ENCODE assay signal across 8 cellular contexts in genomic region chr1:94792876-94793605, GRCh38. TPM values are rescaled to one million over a fixed set of nuclear protein-coding genes. Genes with fewer than 3 reads are reported as not detected.
A peak's percentile ranks its signal among the peaks of the same experiment; 100 is the strongest.
DNase-seq lines count a peak whose midpoint lies in the region; ATAC-seq and TF ChIP-seq lines count a peak whose summit lies in the region.

No MANE protein-coding gene starts in this region.

- TF ChIP-seq RAD21 in SK-N-SH (IDR thresholded peaks at IDR 0.05; ENCODE audit: low read length) = no peak

- no peak for TF ChIP-seq CTCF in HEK293 (tag by site-specific recombination; IDR thresholded peaks at IDR 0.05)
- TF ChIP-seq CTCF in SK-N-SH (IDR thresholded peaks at IDR 0.05) = no peak

- no peak overlapping the region for H3K4me3 Mint-ChIP-seq in activated naive CD4-positive, alpha-beta T cell treated with anti-CD3 and anti-CD28 coated beads, Interleukin-2, amount 10 ng/mL, durations not matched to agents 7 days and 5 days

- peaks cover 15% of the 10 kb centered on the region for H3F3A ChIP-seq in SK-N-SH (replicated peaks; ENCODE audit: insufficient read depth)

- peaks cover 8% of the 10 kb centered on the region for H3K4me1 Mint-ChIP-seq in activated naive CD4-positive, alpha-beta T cell treated with anti-CD3 and anti-CD28 coated beads, Interleukin-2, amount 10 ng/mL, durations not matched to agents 7 days and 5 days

- H3K27me3 ChIP-seq in BLaER1 = no peaks in the 10 kb centered on the region
- no peaks in the 10 kb centered on the region for H3K27me3 ChIP-seq in SK-N-SH (ENCODE audit: insufficient read depth)

- CTCF ChIA-PET in HEK293 (lab: Yijun Ruan, JAX) (interaction anchor here (0.6 kb wide), 1 partner anchor 339 kb away, joined by 3 read pairs; no protein-coding TSS in a partner anchor), SK-N-SH (lab: Yijun Ruan, JAX) (no interaction called here)
- CTCF ChIA-PET in activated naive CD4-positive, alpha-beta T cell treated with anti-CD3 and anti-CD28 coated beads, Interleukin-2, amount 10 ng/mL, durations not matched to agents 7 days and 5 days (lab: Charles Lee) = no interaction called here

- H3K9me3 ChIP-seq in BLaER1 (peaks cover 5% of the 10 kb centered on the region; the same call in 1 of the 2 replicates), HEK293 (ENCODE audit: control insufficient read depth, insufficient read depth, low read depth, low read length) (no peaks in the 10 kb centered on the region), SK-N-SH (no peaks in the 10 kb centered on the region)

- H3K4me1 ChIP-seq in BLaER1 (peaks cover 57% of the 10 kb centered on the region), HEK293 (ENCODE audit: control insufficient read depth, insufficient read depth, low read length) (no peaks in the 10 kb centered on the region), SK-N-SH (ENCODE audit: control insufficient read depth in 1 of 2, insufficient read depth in 2 of 2, low read depth in 1 of 2, low read length in 1 of 2) (peaks cover 0 to 4% of the 10 kb centered on the region in 2 experiments; a peak in 3 of 4 replicates)

- 59% methylated on average over 5 of the region's 5 CpGs for WGBS in SK-N-SH (ENCODE audit: low lambda C conversion rate)

- no peak for ATAC-seq in stimulated activated naive CD8-positive, alpha-beta T cell treated with anti-CD3 and anti-CD28 coated beads, Interleukin-15, Interleukin-2, amounts not matched to agents 100 U/mL and 50 U/mL, for 24 hours

- H3K9me3 Mint-ChIP-seq in activated naive CD4-positive, alpha-beta T cell treated with anti-CD3 and anti-CD28 coated beads, Interleukin-2, amount 10 ng/mL, durations not matched to agents 7 days and 5 days = peaks cover 4% of the 10 kb centered on the region

- POLR2A ChIA-PET in HEK293 (lab: Yijun Ruan, JAX) = no interaction called here
- POLR2A ChIA-PET in SK-N-SH (lab: Yijun Ruan, JAX) = no interaction called here

- H3K27ac ChIP-seq in BLaER1 (no peak overlapping the region), HEK293 (ENCODE audit: extremely low read depth, low read depth, low read length) (no peak overlapping the region), SK-N-SH (ENCODE audit: low read depth in 2 of 2, low read length in 1 of 2) (peak overlapping the region; percentile 60 to 63)

- H3K4me3 ChIP-seq in BLaER1 = no peak overlapping the region
- H3K4me3 ChIP-seq in HEK293 (ENCODE audit: low read depth, low read length) = no peak overlapping the region
- H3K4me3 ChIP-seq in SK-N-SH (ENCODE audit: low read depth in 2 of 2, low read length in 1 of 2) = no peak overlapping the region

- no peaks in the 10 kb centered on the region for H3K27me3 Mint-ChIP-seq in activated naive CD4-positive, alpha-beta T cell treated with anti-CD3 and anti-CD28 coated beads, Interleukin-2, amount 10 ng/mL, durations not matched to agents 7 days and 5 days

- no peak overlapping the region for H3K27ac Mint-ChIP-seq in activated naive CD4-positive, alpha-beta T cell treated with anti-CD3 and anti-CD28 coated beads, Interleukin-2, amount 10 ng/mL, durations not matched to agents 7 days and 5 days

- H3K4me2 ChIP-seq in BLaER1 (peak overlapping the region; percentile 41), SK-N-SH (peak overlapping the region; percentile 24)

- no peaks in the 10 kb centered on the region for H3K9me2 ChIP-seq in SK-N-SH

- H2AFZ ChIP-seq in SK-N-SH (ENCODE audit: low read depth) = no peak overlapping the region

- H3K36me3 ChIP-seq in BLaER1 = no peaks in the 10 kb centered on the region
- no peaks in the 10 kb centered on the region for H3K36me3 ChIP-seq in HEK293 (ENCODE audit: control insufficient read depth in 2 of 2, insufficient read depth in 1 of 2, low read length in 2 of 2)
- no peaks in the 10 kb centered on the region for H3K36me3 ChIP-seq in SK-N-SH (replicated peaks in 1 of 2; ENCODE audit: control insufficient read depth in 1 of 2, insufficient read depth in 2 of 2, low read length in 1 of 2)

- no peaks in the 10 kb centered on the region for H3K36me3 Mint-ChIP-seq in activated naive CD4-positive, alpha-beta T cell treated with anti-CD3 and anti-CD28 coated beads, Interleukin-2, amount 10 ng/mL, durations not matched to agents 7 days and 5 days

- H4K20me1 ChIP-seq in BLaER1 = no peaks in the 10 kb centered on the region
- no peaks in the 10 kb centered on the region for H4K20me1 ChIP-seq in SK-N-SH (ENCODE audit: insufficient read depth)

- H3K9ac ChIP-seq in BLaER1 (no peak overlapping the region), SK-N-SH (no peak overlapping the region)

- no peaks in the 10 kb centered on the region for H3K79me2 ChIP-seq in SK-N-SH (ENCODE audit: insufficient read depth)

- DNase-seq in SK-N-SH (no peak), kidney glomerular epithelial cell (lab: John Stamatoyannopoulos, UW) (peak; percentile 59), OCI-M2 (lab: John Stamatoyannopoulos, UW; ENCODE audit: unreplicated experiment) (no peak), DMS53 treated with DMSO at 0.1 percent for 48 hours (lab: John Stamatoyannopoulos, UW; ENCODE audit: unreplicated experiment) (no peak)
- no peak for DNase-seq in stimulated activated naive CD8-positive, alpha-beta T cell treated with anti-CD3 and anti-CD28 coated beads, Interleukin-15, Interleukin-2, amounts not matched to agents 100 U/mL and 50 U/mL, for 24 hours
- DNase-seq in activated naive CD4-positive, alpha-beta T cell treated with anti-CD3 and anti-CD28 coated beads, Interleukin-2, amount 10 ng/mL, durations not matched to agents 7 days and 5 days = no peak

- no peak for TF ChIP-seq EP300 in SK-N-SH (IDR thresholded peaks at IDR 0.05; ENCODE audit: borderline replicate concordance in 1 of 2, low read depth in 1 of 2, low read length in 1 of 2)

TF ChIP-seq in HEK293, 187 proteins besides CTCF, POLR2A, EP300 and RAD21:
- TF ChIP-seq SCRT2 (tag by site-specific recombination; IDR thresholded peaks at IDR 0.05) = no peak
- TF ChIP-seq ZNF266 (tag by site-specific recombination; IDR thresholded peaks at IDR 0.05; ENCODE audit: low read depth) = peak; percentile 31; the same call in 1 of the 2 replicates

TF ChIP-seq in SK-N-SH, 30 proteins besides CTCF, POLR2A, EP300 and RAD21:
- TF ChIP-seq PBX3 (IDR thresholded peaks at IDR 0.05) (0 out of 2 replicates have a peak, but pooled peaks have one; percentile 18), NFIC (IDR thresholded peaks at IDR 0.05; ENCODE audit: borderline replicate concordance) (peak; percentile 42; the same call in 1 of the 2 replicates), JUND (IDR thresholded peaks at IDR 0.05) (peak; percentile 7; the same call in 1 of the 2 replicates), TCF12 (IDR thresholded peaks at IDR 0.05) (peak; percentile 52), RFX5 (IDR thresholded peaks at IDR 0.05; ENCODE audit: low read length) (no peak), FOSL2 (IDR thresholded peaks at IDR 0.05; ENCODE audit: borderline replicate concordance, low read depth) (0 out of 2 replicates have a peak, but pooled peaks have one; percentile 7), YY1 (IDR thresholded peaks at IDR 0.05; ENCODE audit: low read depth) (no peak), MEF2A (IDR thresholded peaks at IDR 0.05; ENCODE audit: borderline replicate concordance, low read depth) (peak; percentile 91; the same call in 1 of the 2 replicates)

RNA-seq across cellular contexts. Expression of gene SLC44A3, which starts 27.1 kb away (rescaled TPM):
- 2.6 and 4.4 TPM in 2 replicates for polyA plus RNA-seq in SK-N-SH (2012; rRNA removed)
- 3.8 and 4.0 TPM in 2 replicates for polyA plus RNA-seq in SK-N-SH (2012; cell fraction: cytosol; rRNA removed)
- 2.8 and 4.4 TPM in 2 replicates for polyA plus RNA-seq in SK-N-SH (2012; cell fraction: nucleus; rRNA removed)

Comparison
In these comparisons a context has a peak if more than half of its experiments do, and no peak if none do; other contexts are left out.
1. H3K27ac ChIP-seq: peak in SK-N-SH (2 of 2); none in BLaER1 (single experiment) and HEK293 (single experiment).